21 cellular contexts compared by ENCODE assay signal in genomic region chr10:96678725-96679124, GRCh38.
"Had no signal": no experiment of that assay in that cellular context is flagged by ENCODE, and none has a peak within 500 bp of the region (broad histone marks: within the 10 kb centered on the region; RNA-seq: fewer than 3 reads in every experiment).

No MANE protein-coding gene starts in this region.

- DNase-seq: activated CD4-positive, alpha-beta memory T cell treated with anti-CD3 and anti-CD28 coated beads, Interleukin-2, amount 10 ng/mL, durations not matched to agents 7 days and 5 days; activated CD4-positive, alpha-beta T cell treated with anti-CD3 and anti-CD28 coated beads, Interleukin-2, amount 10 ng/mL, durations not matched to agents 24 days and 14 days; activated gamma-delta T cell; activated naive CD4-positive, alpha-beta T cell treated with anti-CD3 and anti-CD28 coated beads, Interleukin-2, amount 50 U/mL, for 16 hours; activated naive CD8-positive, alpha-beta T cell treated with anti-CD3 and anti-CD28 coated beads, Interleukin-2, amount 50 U/mL, for 24 hours; cortex of kidney; foreskin fibroblast; kidney; lower lobe of right lung; naive thymus-derived CD8-positive, alpha-beta T cell; ovary; right cardiac atrium; stimulated activated CD4-positive, alpha-beta T cell treated with anti-CD3 and anti-CD28 coated beads, Interleukin-2, amount 100 ng/mL, for 24 hours; T-helper 2 cell had no signal

- H3K27ac ChIP-seq: cardiac muscle cell, lower lobe of right lung, ovary, thoracic aorta, vagina had no signal

- H3K27me3 ChIP-seq: cardiac muscle cell, ovary, vagina had no signal

- ATAC-seq: activated CD4-positive, CD25-positive, alpha-beta regulatory T cell treated with anti-CD3 and anti-CD28 coated beads, Interleukin-2, amount 50 U/mL, for 24 hours; activated naive CD8-positive, alpha-beta T cell treated with anti-CD3 and anti-CD28 coated beads, Interleukin-2, amount 50 U/mL, for 24 hours; lower lobe of right lung; naive thymus-derived CD8-positive, alpha-beta T cell; right cardiac atrium; stimulated activated effector memory CD8-positive, alpha-beta T cell treated with anti-CD3 and anti-CD28 coated beads, Interleukin-12 subunit alpha, Interleukin-12 subunit beta, amount 100 ng/mL, for 72 hours had no signal

- H3K36me3 ChIP-seq: cardiac muscle cell, lower lobe of right lung, ovary, thoracic aorta, vagina had no signal

- H3K4me1 ChIP-seq: vagina had no signal

- H3K27ac Mint-ChIP-seq: activated CD4-positive, alpha-beta memory T cell treated with anti-CD3 and anti-CD28 coated beads, Interleukin-2, amount 10 ng/mL, durations not matched to agents 7 days and 5 days; activated CD4-positive, alpha-beta T cell treated with anti-CD3 and anti-CD28 coated beads, Interleukin-2, amount 10 ng/mL, durations not matched to agents 24 days and 14 days; activated naive CD8-positive, alpha-beta T cell treated with anti-CD3 and anti-CD28 coated beads, Interleukin-2, amount 50 U/mL, for 24 hours; stimulated activated effector memory CD8-positive, alpha-beta T cell treated with anti-CD3 and anti-CD28 coated beads, Interleukin-12 subunit alpha, Interleukin-12 subunit beta, amount 100 ng/mL, for 72 hours; type B pancreatic cell had no signal

- H3K36me3 Mint-ChIP-seq: type B pancreatic cell had no signal

- H3K4me3 ChIP-seq: cardiac muscle cell, lower lobe of right lung, ovary, thoracic aorta, vagina had no signal

- H3K9me3 ChIP-seq: lower lobe of right lung, ovary, thoracic aorta, vagina had no signal

- H3K9me3 Mint-ChIP-seq: activated naive CD8-positive, alpha-beta T cell treated with anti-CD3 and anti-CD28 coated beads, Interleukin-2, amount 50 U/mL, for 24 hours; stimulated activated effector memory CD8-positive, alpha-beta T cell treated with anti-CD3 and anti-CD28 coated beads, Interleukin-12 subunit alpha, Interleukin-12 subunit beta, amount 100 ng/mL, for 72 hours; type B pancreatic cell had no signal

- H3K4me1 Mint-ChIP-seq: activated CD4-positive, alpha-beta memory T cell treated with anti-CD3 and anti-CD28 coated beads, Interleukin-2, amount 10 ng/mL, durations not matched to agents 7 days and 5 days; activated CD4-positive, alpha-beta T cell treated with anti-CD3 and anti-CD28 coated beads, Interleukin-2, amount 10 ng/mL, durations not matched to agents 24 days and 14 days had no signal

- FAIRE-seq: endometrium, kidney had no signal

- H3K27me3 Mint-ChIP-seq: activated CD4-positive, alpha-beta T cell treated with anti-CD3 and anti-CD28 coated beads, Interleukin-2, amount 10 ng/mL, durations not matched to agents 24 days and 14 days; activated naive CD8-positive, alpha-beta T cell treated with anti-CD3 and anti-CD28 coated beads, Interleukin-2, amount 50 U/mL, for 24 hours had no signal

- H3K4me3 Mint-ChIP-seq: activated CD4-positive, alpha-beta memory T cell treated with anti-CD3 and anti-CD28 coated beads, Interleukin-2, amount 10 ng/mL, durations not matched to agents 7 days and 5 days; activated CD4-positive, alpha-beta T cell treated with anti-CD3 and anti-CD28 coated beads, Interleukin-2, amount 10 ng/mL, durations not matched to agents 24 days and 14 days; activated naive CD8-positive, alpha-beta T cell treated with anti-CD3 and anti-CD28 coated beads, Interleukin-2, amount 50 U/mL, for 24 hours; naive thymus-derived CD8-positive, alpha-beta T cell; stimulated activated effector memory CD8-positive, alpha-beta T cell treated with anti-CD3 and anti-CD28 coated beads, Interleukin-12 subunit alpha, Interleukin-12 subunit beta, amount 100 ng/mL, for 72 hours; type B pancreatic cell had no signal
